20 cellular contexts compared by ENCODE assay signal in genomic region chr19:50822661-50823208, GRCh38. TPM values are rescaled to one million over a fixed set of nuclear protein-coding genes. Genes with fewer than 3 reads are reported as not detected.
DNase-seq lines count a peak whose midpoint lies in the region; ATAC-seq, FAIRE-seq and TF ChIP-seq lines count a peak whose summit lies in the region.
"Had no signal": no experiment of that assay in that cellular context is flagged by ENCODE, and none has a peak within 500 bp of the region (broad histone marks: within the 10 kb centered on the region; RNA-seq: fewer than 3 reads in every experiment).

No MANE protein-coding gene starts in this region.

- peak overlapping the region; percentile 57 for H3K27ac ChIP-seq in CD8-positive, alpha-beta memory T cell (ENCODE audit: low read depth, low read length)
- H3K27ac ChIP-seq in colonic mucosa (peak overlapping the region; percentile 12), pancreas (peak overlapping the region; percentile 49 to 83 (median 74)), trophoblast cell (ENCODE audit: low read depth, low read length) (no peak overlapping the region)
- H3K27ac ChIP-seq: SJSA1 had no signal

- peaks cover 5% of the 10 kb centered on the region for H3K4me1 ChIP-seq in CD8-positive, alpha-beta memory T cell (ENCODE audit: insufficient read depth, low read length)
- H3K4me1 ChIP-seq in colonic mucosa (no peaks in the 10 kb centered on the region), pancreas (peaks cover 0 to 4% (median 0%) of the 10 kb centered on the region in 3 donors), trophoblast cell (ENCODE audit: control insufficient read depth in 1 of 2, insufficient read depth in 2 of 2, low read length in 2 of 2) (peaks cover 0 to 2% of the 10 kb centered on the region in 2 experiments)
- H3K4me1 ChIP-seq: SJSA1 had no signal

- H3K27me3 ChIP-seq in CD8-positive, alpha-beta memory T cell (ENCODE audit: insufficient read depth, low read length, poor library complexity, severe bottlenecking): peaks cover 27% of the 10 kb centered on the region
- no peaks in the 10 kb centered on the region for H3K27me3 ChIP-seq in colonic mucosa
- no peaks in the 10 kb centered on the region for H3K27me3 ChIP-seq in pancreas
- peaks cover 27% of the 10 kb centered on the region for H3K27me3 ChIP-seq in trophoblast cell (ENCODE audit: insufficient read depth, low read length)

- 38 to 41% methylated on average over 7 of the region's 7 CpGs for WGBS in pancreas, 2 donors
- WGBS in trophoblast cell (ENCODE audit: extremely low coverage, insufficient coverage, insufficient read length): no CpG with 5 or more reads among the region's 7 CpGs

- H3K36me3 ChIP-seq in CD8-positive, alpha-beta memory T cell (ENCODE audit: insufficient read depth, low read length): no peaks in the 10 kb centered on the region
- H3K36me3 ChIP-seq in colonic mucosa (no peaks in the 10 kb centered on the region), pancreas (no peaks in the 10 kb centered on the region), trophoblast cell (ENCODE audit: control insufficient read depth in 1 of 2, insufficient read depth in 2 of 2, low read length in 2 of 2) (no peaks in the 10 kb centered on the region)
- H3K36me3 ChIP-seq: SJSA1 had no signal

- H2BK120ac ChIP-seq in trophoblast cell (ENCODE audit: insufficient read depth, low read length, poor library complexity): no peak overlapping the region

- H3K18ac ChIP-seq in trophoblast cell (ENCODE audit: low read length): no peak overlapping the region

- H3K36me3 Mint-ChIP-seq in CD8-positive, alpha-beta memory T cell: peaks cover 0 to 5% (median 0%) of the 10 kb centered on the region in 3 donors

- no peak overlapping the region for H3K4me2 ChIP-seq in trophoblast cell (ENCODE audit: low read length)

- peak overlapping the region in 1 of 8 donors; percentile 30 for H3K27ac Mint-ChIP-seq in CD8-positive, alpha-beta memory T cell
- H3K27ac Mint-ChIP-seq: HFFc6 had no signal

- peaks cover 35 to 73% of the 10 kb centered on the region in 2 donors for H3K27me3 Mint-ChIP-seq in CD8-positive, alpha-beta memory T cell

- H4K8ac ChIP-seq in trophoblast cell (ENCODE audit: low read depth, low read length): no peak overlapping the region

- no peak overlapping the region for H3K4ac ChIP-seq in trophoblast cell (ENCODE audit: low read depth, low read length)

- peaks cover 12 to 26% (median 12%) of the 10 kb centered on the region in 3 donors for H3K4me1 Mint-ChIP-seq in CD8-positive, alpha-beta memory T cell

- no peak overlapping the region for H3K4me3 ChIP-seq in CD8-positive, alpha-beta memory T cell (ENCODE audit: low read length)
- H3K4me3 ChIP-seq in colonic mucosa: no peak overlapping the region
- H3K4me3 ChIP-seq in pancreas: peak overlapping the region in 3 of 4 donors; percentile 21 to 47 (median 46)
- no peak overlapping the region for H3K4me3 ChIP-seq in trophoblast cell (ENCODE audit: low read depth, low read length)
- H3K4me3 ChIP-seq: SJSA1 had no signal

- intact Hi-C loops in colonic mucosa (cut with DNase I): no loop called here
- intact Hi-C loops in pancreas (cut with DNase I): no loop called here
- intact Hi-C loops in sciatic nerve (cut with DNase I): no loop called here

- H3K79me1 ChIP-seq in trophoblast cell (ENCODE audit: low read length): no peaks in the 10 kb centered on the region

- H3K9me3 ChIP-seq in CD8-positive, alpha-beta memory T cell (ENCODE audit: low read length): no peaks in the 10 kb centered on the region
- H3K9me3 ChIP-seq in colonic mucosa: no peaks in the 10 kb centered on the region
- H3K9me3 ChIP-seq in pancreas: no peaks in the 10 kb centered on the region
- H3K9me3 ChIP-seq in trophoblast cell (ENCODE audit: insufficient read depth, low read depth, low read length): peaks cover 24% of the 10 kb centered on the region
- H3K9me3 ChIP-seq: SJSA1 had no signal

- no peak overlapping the region for H2BK12ac ChIP-seq in trophoblast cell (ENCODE audit: low read length)

- H3K23ac ChIP-seq in trophoblast cell (ENCODE audit: low read length): no peak overlapping the region

- H2BK5ac ChIP-seq in trophoblast cell (ENCODE audit: low read depth, low read length, poor library complexity): no peak overlapping the region

- ATAC-seq in pancreas (no peak), sciatic nerve (no peak), GM19463 (IDR thresholded peaks at IDR 0.05; ENCODE audit: unreplicated experiment) (no peak)
- ATAC-seq: Right ventricle myocardium inferior had no signal

- H4K91ac ChIP-seq in trophoblast cell (ENCODE audit: low read depth, low read length): no peak overlapping the region

- no peak overlapping the region for H4K12ac ChIP-seq in trophoblast cell (ENCODE audit: low read depth, low read length)

- H2AFZ ChIP-seq in trophoblast cell (ENCODE audit: insufficient read depth, low read length, poor library complexity): no peak overlapping the region

- H3K9me3 Mint-ChIP-seq in CD8-positive, alpha-beta memory T cell: peaks cover 0 to 2% (median 0%) of the 10 kb centered on the region in 5 donors
- H3K9me3 Mint-ChIP-seq: HFFc6 had no signal

- DNase-seq in CD8-positive, alpha-beta memory T cell: no peak
- DNase-seq in colonic mucosa: no peak
- DNase-seq in pancreas: peak in 2 of 6 donors; percentile 34 to 55
- DNase-seq in sciatic nerve (ENCODE audit: low spot score): no peak
- DNase-seq in trophoblast cell: no peak
- DNase-seq: DMS79, H7, HFFc6, Kasumi-1, NCI-H1694, NCI-H2081 treated with DMSO at 0.1 percent for 48 hours, NCI-H2171 treated with DMSO at 0.1 percent for 48 hours, NCI-H446, NCI-H526, OCI-M1 had no signal

- no peak for FAIRE-seq in pancreas (lab: Jason Lieb, UNC)
- FAIRE-seq: A204.1 had no signal

- no peak overlapping the region for H3K4me3 Mint-ChIP-seq in CD8-positive, alpha-beta memory T cell
- H3K4me3 Mint-ChIP-seq: HFFc6 had no signal

- TF ChIP-seq CTCF in colonic mucosa (IDR thresholded peaks at IDR 0.05) (no peak), pancreas (IDR thresholded peaks at IDR 0.05) (no peak)

- no peak overlapping the region for H2AK5ac ChIP-seq in trophoblast cell (ENCODE audit: low read length)

- CTCF ChIA-PET in CD8-positive, alpha-beta memory T cell (lab: Charles Lee): no interaction called here

- no peak overlapping the region for H3K14ac ChIP-seq in trophoblast cell (ENCODE audit: low read length)

- H3K9ac ChIP-seq in colonic mucosa (ENCODE audit: low read depth in 2 of 2, low read length in 2 of 2): no peak overlapping the region
- no peak overlapping the region for H3K9ac ChIP-seq in trophoblast cell (ENCODE audit: low read length)

- POLR2A ChIA-PET in CD8-positive, alpha-beta memory T cell (lab: Charles Lee): no interaction called here

- H3K79me2 ChIP-seq in trophoblast cell (ENCODE audit: control insufficient read depth, insufficient read depth, low read length, poor library complexity): no peaks in the 10 kb centered on the region

RNA-seq across cellular contexts. Expression of gene KLK1, which starts 0.9 kb away (rescaled TPM):
- under 1 TPM; 0.27 to 0.39 TPM for total RNA-seq in CD8-positive, alpha-beta memory T cell
- polyA plus RNA-seq in CD8-positive, alpha-beta memory T cell: not detected
- total RNA-seq in colonic mucosa (100 to 1,000 TPM; 104 to 130 TPM), pancreas (1,000 to 10,000 TPM in 3 of 6 donors, 100 to 1,000 TPM in 3; 607 to 1,981 (median 1,041) TPM), sciatic nerve (2.1 TPM)
- polyA plus RNA-seq in pancreas: 100 to 1,000 TPM; 683 to 756 TPM
- polyA plus RNA-seq in trophoblast cell (2013): 0.11 TPM in 1 of 2 replicates, not detected in the other
- total RNA-seq: H7, HFFc6, SJSA1 had no signal

RNA-seq across cellular contexts. Expression of gene KLK15, which starts 10.6 kb away (rescaled TPM):
- not detected for total RNA-seq in CD8-positive, alpha-beta memory T cell
- polyA plus RNA-seq in CD8-positive, alpha-beta memory T cell: not detected
- total RNA-seq in colonic mucosa (1 to 10 TPM; 2.9 to 3.6 TPM), pancreas (not detected), sciatic nerve (not detected)
- under 1 TPM; 0.07 to 0.27 TPM for polyA plus RNA-seq in pancreas
- 0.03 TPM in 1 of 2 replicates, not detected in the other for polyA plus RNA-seq in trophoblast cell (2013)
- total RNA-seq: H7, HFFc6, MCF 10A, Right ventricle myocardium inferior, SJSA1 had no signal

RNA-seq across cellular contexts. Expression of gene KLK3, which starts 32.0 kb away (rescaled TPM):
- total RNA-seq in CD8-positive, alpha-beta memory T cell: not detected
- polyA plus RNA-seq in CD8-positive, alpha-beta memory T cell: not detected
- total RNA-seq in colonic mucosa: 1 to 10 TPM; 2.4 to 2.5 TPM
- total RNA-seq in pancreas: not detected
- under 1 TPM; 0.05 to 0.27 TPM for polyA plus RNA-seq in pancreas
- total RNA-seq in sciatic nerve: not detected
- polyA plus RNA-seq in trophoblast cell (2013): not detected in 2 replicates
- total RNA-seq: H7, HFFc6, MCF 10A, Right ventricle myocardium inferior, SJSA1 had no signal

RNA-seq across cellular contexts. Expression of gene ACP4, which starts 32.5 kb away (rescaled TPM):
- not detected for total RNA-seq in CD8-positive, alpha-beta memory T cell
- polyA plus RNA-seq in CD8-positive, alpha-beta memory T cell: not detected
- total RNA-seq in colonic mucosa (not detected), pancreas (not detected), sciatic nerve (not detected)
- not detected for polyA plus RNA-seq in pancreas
- 0.19 and 0.33 TPM in 2 replicates for polyA plus RNA-seq in trophoblast cell (2013)
- total RNA-seq: H7, HFFc6, MCF 10A, Right ventricle myocardium inferior, SJSA1 had no signal

RNA-seq across cellular contexts. Expression of gene KLK2, which starts 50.5 kb away (rescaled TPM):
- total RNA-seq in CD8-positive, alpha-beta memory T cell: not detected
- polyA plus RNA-seq in CD8-positive, alpha-beta memory T cell: not detected
- total RNA-seq in colonic mucosa (not detected), pancreas (not detected), sciatic nerve (not detected)
- under 1 TPM; 0.09 to 0.27 TPM for polyA plus RNA-seq in pancreas
- not detected in 2 replicates for polyA plus RNA-seq in trophoblast cell (2013)
- total RNA-seq: H7, HFFc6, MCF 10A, Right ventricle myocardium inferior, SJSA1 had no signal

Comparison
In these comparisons a context has a peak if more than half of its experiments do, and no peak if none do; other contexts are left out.
1. H3K4me3 ChIP-seq: peak in pancreas (3 of 4); none in CD8-positive, alpha-beta memory T cell (single experiment), colonic mucosa (single experiment) and trophoblast cell (single experiment).
2. RNA of gene KLK1, which starts 0.9 kb away (total RNA-seq): 607 to 1,981 TPM in pancreas and 104 to 130 TPM in colonic mucosa; 2.1 TPM in sciatic nerve (single experiment) and 0.27 to 0.39 TPM in CD8-positive, alpha-beta memory T cell; every median in the first group is over 10 times any median in the second.